ENCODE assay signal across 9 cellular contexts in the genomic region with DNA sequence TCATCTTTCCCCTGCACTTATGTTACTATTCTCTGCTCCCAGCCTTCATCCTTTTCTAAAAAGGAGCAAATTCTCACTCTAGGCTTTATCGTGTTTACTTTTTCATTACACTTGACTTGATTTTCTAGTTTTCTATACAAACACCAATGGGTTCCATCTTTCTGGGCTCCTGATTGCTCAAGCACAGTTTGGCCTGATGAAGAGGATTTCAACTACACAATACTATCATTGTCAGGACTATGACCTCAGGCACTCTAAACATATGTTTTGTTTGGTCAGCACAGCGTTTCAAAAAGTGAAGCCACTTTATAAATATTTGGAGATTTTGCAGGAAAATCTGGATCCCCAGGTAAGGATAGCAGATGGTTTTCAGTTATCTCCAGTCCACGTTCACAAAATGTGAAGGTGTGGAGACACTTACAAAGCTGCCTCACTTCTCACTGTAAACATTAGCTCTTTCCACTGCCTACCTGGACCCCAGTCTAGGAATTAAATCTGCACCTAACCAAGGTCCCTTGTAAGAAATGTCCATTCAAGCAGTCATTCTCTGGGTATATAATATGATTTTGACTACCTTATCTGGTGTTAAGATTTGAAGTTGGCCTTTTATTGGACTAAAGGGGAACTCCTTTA.
A peak's percentile ranks its signal among the peaks of the same experiment; 100 is the strongest.
DNase-seq lines count a peak whose midpoint lies in the region; ATAC-seq and TF ChIP-seq lines count a peak whose summit lies in the region.
"Had no signal": no experiment of that assay in that cellular context is flagged by ENCODE, and none has a peak within 500 bp of the region (broad histone marks: within the 10 kb centered on the region; RNA-seq: fewer than 3 reads in every experiment).

No MANE protein-coding gene starts in this region.

- H3K9me3 Mint-ChIP-seq in CD4-positive, alpha-beta T cell, result no peaks in the 10 kb centered on the region
- H3K9me3 Mint-ChIP-seq in central memory CD8-positive, alpha-beta T cell, result no peaks in the 10 kb centered on the region

- H3K36me3 Mint-ChIP-seq in CD4-positive, alpha-beta T cell (ENCODE audit: low read depth), result peaks cover 99% of the 10 kb centered on the region
- peaks cover 65% of the 10 kb centered on the region for H3K36me3 Mint-ChIP-seq in central memory CD8-positive, alpha-beta T cell (ENCODE audit: insufficient read depth)

- peaks cover 86% of the 10 kb centered on the region for H3K4me1 Mint-ChIP-seq in CD4-positive, alpha-beta T cell (ENCODE audit: low read depth)
- peaks cover 66% of the 10 kb centered on the region for H3K4me1 Mint-ChIP-seq in central memory CD8-positive, alpha-beta T cell

- no peak overlapping the region for H3K4me3 Mint-ChIP-seq in CD4-positive, alpha-beta T cell
- no peak overlapping the region for H3K4me3 Mint-ChIP-seq in central memory CD8-positive, alpha-beta T cell

- CTCF ChIA-PET in CD4-positive, alpha-beta T cell (lab: Charles Lee), result interaction anchor here (0.8 to 3.2 kb wide), 15 partner anchors 8 to 650 kb away, joined by 3 to 14 read pairs (median 5); a partner anchor contains a TSS

- no peak overlapping the region for H3K27ac ChIP-seq in CD4-positive, alpha-beta T cell (ENCODE audit: low read depth, low read length)
- H3K27ac ChIP-seq in neutrophil, result peak overlapping the region; percentile 48
- H3K27ac ChIP-seq: colonic mucosa had no signal

- TF ChIP-seq CTCF in CD4-positive, alpha-beta T cell (IDR thresholded peaks at IDR 0.05), result no peak
- TF ChIP-seq CTCF in neutrophil (IDR thresholded peaks at IDR 0.05), result no peak

- H3K27me3 Mint-ChIP-seq in CD4-positive, alpha-beta T cell, result no peaks in the 10 kb centered on the region
- no peaks in the 10 kb centered on the region for H3K27me3 Mint-ChIP-seq in central memory CD8-positive, alpha-beta T cell

- intact Hi-C loops in CD4-positive, alpha-beta T cell (cut with DNase I, micrococcal nuclease), result loop anchor here (1.0 to 10.0 kb wide), 10 partner anchors 34 to 650 kb away; no protein-coding TSS in a partner anchor

- H3K27me3 ChIP-seq in CD4-positive, alpha-beta T cell (ENCODE audit: control insufficient read depth, insufficient read depth, low read length), result no peaks in the 10 kb centered on the region
- no peaks in the 10 kb centered on the region for H3K27me3 ChIP-seq in neutrophil
- H3K27me3 ChIP-seq: colonic mucosa, esophagus squamous epithelium had no signal

- DNase-seq in CD4-positive, alpha-beta T cell, result no peak
- DNase-seq in DMS53 treated with DMSO at 0.1 percent for 48 hours (lab: John Stamatoyannopoulos, UW; ENCODE audit: unreplicated experiment) (peak; percentile 9), middle frontal gyrus (ENCODE audit: extremely low spot score, low spot score) (no peak), NOMO-1 treated with DMSO at 0.1 percent for 48 hours (lab: John Stamatoyannopoulos, UW; ENCODE audit: unreplicated experiment) (no peak)
- no peak for DNase-seq in central memory CD8-positive, alpha-beta T cell (ENCODE audit: low spot score in 2 of 2)
- DNase-seq: colonic mucosa, esophagus squamous epithelium had no signal

- no peak for ATAC-seq in CD4-positive, alpha-beta T cell (ENCODE audit: poor library complexity)
- no peak for ATAC-seq in central memory CD8-positive, alpha-beta T cell (replicated peaks; ENCODE audit: extremely low read depth, poor library complexity, severe bottlenecking)
- ATAC-seq in GM21360 (IDR thresholded peaks at IDR 0.05; ENCODE audit: unreplicated experiment), result no peak

- POLR2A ChIA-PET in CD4-positive, alpha-beta T cell (lab: Charles Lee), result interaction anchor here (0.6 to 2.3 kb wide), 12 partner anchors 10 to 1225 kb away, joined by 3 to 17 read pairs (median 4); a partner anchor contains a TSS

- no peak overlapping the region for H3K4me3 ChIP-seq in neutrophil (ENCODE audit: low read depth in 1 of 2, low read length in 1 of 2)
- H3K4me3 ChIP-seq: colonic mucosa, esophagus squamous epithelium had no signal

- peak overlapping the region; percentile 79 for H3K27ac Mint-ChIP-seq in CD4-positive, alpha-beta T cell
- H3K27ac Mint-ChIP-seq in central memory CD8-positive, alpha-beta T cell (ENCODE audit: low read depth), result peak overlapping the region; percentile 62

- peaks cover 100% of the 10 kb centered on the region for H3K36me3 ChIP-seq in neutrophil
- H3K36me3 ChIP-seq: colonic mucosa had no signal

- no peaks in the 10 kb centered on the region for H3K4me1 ChIP-seq in neutrophil (ENCODE audit: control insufficient read depth in 1 of 2, insufficient read depth in 1 of 2, low read depth in 1 of 2, low read length in 1 of 2)

- H3K9me3 ChIP-seq in CD4-positive, alpha-beta T cell (ENCODE audit: control insufficient read depth, low read length), result no peaks in the 10 kb centered on the region
- H3K9me3 ChIP-seq in neutrophil, result no peaks in the 10 kb centered on the region
- H3K9me3 ChIP-seq: colonic mucosa, esophagus squamous epithelium had no signal
